Comparison of ENCODE assay signal across 17 cellular contexts in genomic region chr7:2008101-2008935, GRCh38.
DNase-seq lines count a peak whose midpoint lies in the region; ATAC-seq and TF ChIP-seq lines count a peak whose summit lies in the region.
"Had no signal": no experiment of that assay in that cellular context is flagged by ENCODE, and none has a peak within 500 bp of the region (broad histone marks: within the 10 kb centered on the region; RNA-seq: fewer than 3 reads in every experiment).

No MANE protein-coding gene starts in this region.

- no peaks in the 10 kb centered on the region for H3K27me3 ChIP-seq in dorsolateral prefrontal cortex
- no peaks in the 10 kb centered on the region for H3K27me3 ChIP-seq in suprapubic skin
- H3K27me3 ChIP-seq: transverse colon had no signal

- no peak for TF ChIP-seq EP300 in suprapubic skin (IDR thresholded peaks at IDR 0.05)

- H3K4me3 ChIP-seq in dorsolateral prefrontal cortex (no peak overlapping the region), suprapubic skin (no peak overlapping the region)
- H3K4me3 ChIP-seq: transverse colon had no signal

- peaks cover 18% of the 10 kb centered on the region for H3K36me3 ChIP-seq in suprapubic skin
- H3K36me3 ChIP-seq: transverse colon had no signal

- no peak overlapping the region for H3K4me3 Mint-ChIP-seq in memory B cell
- H3K4me3 Mint-ChIP-seq: activated naive CD8-positive, alpha-beta T cell treated with anti-CD3 and anti-CD28 coated beads, Interleukin-2, amount 10 ng/mL, durations not matched to agents 7 days and 5 days; effector memory CD8-positive, alpha-beta T cell; naive B cell had no signal

- no peak for TF ChIP-seq POLR2A in suprapubic skin (IDR thresholded peaks at IDR 0.05)

- no peaks in the 10 kb centered on the region for H3K9me3 Mint-ChIP-seq in memory B cell
- H3K9me3 Mint-ChIP-seq: activated naive CD8-positive, alpha-beta T cell treated with anti-CD3 and anti-CD28 coated beads, Interleukin-2, amount 10 ng/mL, durations not matched to agents 7 days and 5 days; effector memory CD8-positive, alpha-beta T cell; naive B cell had no signal

- ATAC-seq in memory B cell (ENCODE audit: low read depth): no peak
- ATAC-seq in HG02571 (IDR thresholded peaks at IDR 0.05; ENCODE audit: unreplicated experiment): no peak
- no peak for ATAC-seq in HG03175 (IDR thresholded peaks at IDR 0.05; ENCODE audit: unreplicated experiment)
- ATAC-seq: activated CD4-positive, CD25-positive, alpha-beta regulatory T cell treated with anti-CD3 and anti-CD28 coated beads, Interleukin-2, amount 50 U/mL, for 24 hours; effector memory CD8-positive, alpha-beta T cell had no signal

- intact Hi-C loops in dorsolateral prefrontal cortex (cut with DNase I): no loop called here

- 88% methylated on average over 20 of the region's 28 CpGs for WGBS in suprapubic skin

- peak overlapping the region; percentile 24 for H3K27ac Mint-ChIP-seq in memory B cell
- H3K27ac Mint-ChIP-seq: activated naive CD8-positive, alpha-beta T cell treated with anti-CD3 and anti-CD28 coated beads, Interleukin-2, amount 10 ng/mL, durations not matched to agents 7 days and 5 days; effector memory CD8-positive, alpha-beta T cell had no signal

- H3K4me1 Mint-ChIP-seq in memory B cell: peaks cover 19% of the 10 kb centered on the region
- H3K4me1 Mint-ChIP-seq: activated naive CD8-positive, alpha-beta T cell treated with anti-CD3 and anti-CD28 coated beads, Interleukin-2, amount 10 ng/mL, durations not matched to agents 7 days and 5 days had no signal

- TF ChIP-seq CTCF in dorsolateral prefrontal cortex (IDR thresholded peaks at IDR 0.05 in 54 of 56, conservative IDR thresholded peaks at IDR 0.05 in 2 of 56; ENCODE audit: low read depth in 1 of 56, partially characterized antibody in 56 of 56) (no peak), suprapubic skin (IDR thresholded peaks at IDR 0.05) (no peak)

- H3K27ac ChIP-seq in dorsolateral prefrontal cortex (peak overlapping the region in 4 of 59 donors; percentile 9 to 57 (median 33)), suprapubic skin (no peak overlapping the region)
- H3K27ac ChIP-seq: transverse colon had no signal

- H3K36me3 Mint-ChIP-seq in memory B cell: peaks cover 13% of the 10 kb centered on the region

- DNase-seq in activated CD8-positive, alpha-beta memory T cell treated with anti-CD3 and anti-CD28 coated beads, Interleukin-2, amount 50 U/mL, for 4 hours: peak; percentile 7
- DNase-seq in activated CD8-positive, alpha-beta memory T cell treated with anti-CD3 and anti-CD28 coated beads, Interleukin-2, amount 50 U/mL, for 48 hours: no peak
- peak in 6 of 10 donors; percentile 2 to 46 (median 24) for DNase-seq in dorsolateral prefrontal cortex
- no peak for DNase-seq in memory B cell (ENCODE audit: low spot score in 2 of 2)
- peak; percentile 48 to 61 for DNase-seq in suprapubic skin (ENCODE audit: low spot score in 2 of 2)
- DNase-seq in DMS79 (lab: John Stamatoyannopoulos, UW): no peak
- DNase-seq: 8988T; activated naive CD8-positive, alpha-beta T cell treated with anti-CD3 and anti-CD28 coated beads, Interleukin-2, amount 10 ng/mL, durations not matched to agents 7 days and 5 days; effector memory CD8-positive, alpha-beta T cell; GOT3; naive B cell; NCI-H774; stimulated activated CD4-positive, alpha-beta T cell treated with anti-CD3 and anti-CD28 coated beads, Interleukin-4, amount 100 ng/mL, for 24 hours; transverse colon had no signal

- no peaks in the 10 kb centered on the region for H3K27me3 Mint-ChIP-seq in memory B cell
- H3K27me3 Mint-ChIP-seq: activated naive CD8-positive, alpha-beta T cell treated with anti-CD3 and anti-CD28 coated beads, Interleukin-2, amount 10 ng/mL, durations not matched to agents 7 days and 5 days; effector memory CD8-positive, alpha-beta T cell; naive B cell had no signal

- no peaks in the 10 kb centered on the region for H3K4me1 ChIP-seq in suprapubic skin
- H3K4me1 ChIP-seq: transverse colon had no signal

- no peaks in the 10 kb centered on the region for H3K9me3 ChIP-seq in suprapubic skin
- H3K9me3 ChIP-seq: transverse colon had no signal

Comparison
In these comparisons a context has a peak if more than half of its experiments do, and no peak if none do; other contexts are left out.
1. DNase-seq: peak in activated CD8-positive, alpha-beta memory T cell treated with anti-CD3 and anti-CD28 coated beads, Interleukin-2, amount 50 U/mL, for 4 hours (single experiment), dorsolateral prefrontal cortex (6 of 10) and suprapubic skin (2 of 2); none in activated CD8-positive, alpha-beta memory T cell treated with anti-CD3 and anti-CD28 coated beads, Interleukin-2, amount 50 U/mL, for 48 hours (single experiment), memory B cell (0 of 2) and DMS79 (single experiment).